ENCODE assay signal across 8 cellular contexts in genomic region chr15:79595995-79596622, GRCh38.
DNase-seq lines count a peak whose midpoint lies in the region; FAIRE-seq and TF ChIP-seq lines count a peak whose summit lies in the region.

No MANE protein-coding gene starts in this region.

- no peak overlapping the region for H3K27ac Mint-ChIP-seq in HFFc6

- in situ Hi-C loops in astrocyte of the spinal cord (cut with HindIII; ENCODE audit: low sequenced_read_pairs) = no loop called here

- H3K4me1 Mint-ChIP-seq in HFFc6 (ENCODE audit: low read depth) = no peaks in the 10 kb centered on the region

- TF ChIP-seq CTCF in GM12874 (IDR thresholded peaks at IDR 0.05; ENCODE audit: insufficient read depth, low read depth, low read length) (peak; percentile 96), HFFc6 (IDR thresholded peaks at IDR 0.05) (peak; percentile 91), Peyer's patch (IDR thresholded peaks at IDR 0.05) (peak in 4 of 6 experiments; percentile 39 to 77 (median 62)), astrocyte of the spinal cord (IDR thresholded peaks at IDR 0.05; ENCODE audit: low read depth, low read length) (peak; percentile 81)

- H3K36me3 ChIP-seq in MG63 (no peaks in the 10 kb centered on the region), Peyer's patch (no peaks in the 10 kb centered on the region)

- H3K4me3 ChIP-seq in MG63 (no peak overlapping the region), Peyer's patch (no peak overlapping the region), astrocyte of the spinal cord (ENCODE audit: low read depth, low read length) (no peak overlapping the region)

- no peak overlapping the region for H3K27ac ChIP-seq in Peyer's patch

- no peak for TF ChIP-seq POLR2A in Peyer's patch (IDR thresholded peaks at IDR 0.05)

- no peaks in the 10 kb centered on the region for H3K4me1 ChIP-seq in Peyer's patch

- H3K36me3 Mint-ChIP-seq in HFFc6 (ENCODE audit: low read depth) = no peaks in the 10 kb centered on the region

- H3K4me3 Mint-ChIP-seq in HFFc6 = no peak overlapping the region

- no peaks in the 10 kb centered on the region for H3K9me3 ChIP-seq in MG63
- H3K9me3 ChIP-seq in Peyer's patch = no peaks in the 10 kb centered on the region

- DNase-seq in HFFc6 (peak; percentile 65), MG63 (peak; percentile 71), Peyer's patch (peak in 1 of 3 donors; percentile 47), astrocyte of the spinal cord (ENCODE audit: low read depth, low spot score) (peak; percentile 64)
- DNase-seq in stimulated activated CD4-positive, alpha-beta T cell treated with anti-CD3 and anti-CD28 coated beads, Interleukin-4, amount 100 ng/mL, for 4 hours = peak; percentile 4 to 14

- H3K27me3 ChIP-seq in MG63 (no peaks in the 10 kb centered on the region), Peyer's patch (no peaks in the 10 kb centered on the region)

- peaks cover 11% of the 10 kb centered on the region for H3K27me3 Mint-ChIP-seq in HFFc6 (ENCODE audit: insufficient read depth)

- FAIRE-seq in A204.1 (lab: Jason Lieb, UNC) = peak; percentile 89
- peak; percentile 84 for FAIRE-seq in islet of Langerhans (lab: Jason Lieb, UNC)

- H3K9me3 Mint-ChIP-seq in HFFc6 = no peaks in the 10 kb centered on the region
